In the genomic region with DNA sequence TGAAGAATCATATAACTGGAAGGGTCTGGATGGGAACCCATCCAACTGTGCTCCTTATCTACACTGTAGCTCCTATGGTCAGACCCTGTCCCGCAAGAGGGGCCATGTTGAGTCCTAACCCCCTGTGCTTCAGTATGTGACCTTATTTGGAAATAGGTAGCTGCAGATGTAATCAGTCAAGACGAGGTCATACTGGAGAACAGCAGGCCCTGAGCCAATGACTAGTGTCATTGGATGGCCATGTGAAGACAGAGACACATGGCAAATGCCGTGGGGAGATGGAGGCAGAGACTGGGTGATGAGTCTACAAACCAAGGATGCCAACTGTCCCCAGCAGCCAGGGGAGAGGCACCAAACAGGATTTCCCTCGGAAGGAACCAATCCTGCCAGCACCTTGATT, we compare ENCODE assay signal across 13 cellular contexts.
"Had no signal": no experiment of that assay in that cellular context is flagged by ENCODE, and none has a peak within 500 bp of the region (broad histone marks: within the 10 kb centered on the region; RNA-seq: fewer than 3 reads in every experiment).

No MANE protein-coding gene starts in this region.

- H3K27ac Mint-ChIP-seq: activated CD4-positive, alpha-beta T cell treated with anti-CD3 and anti-CD28 coated beads, Interleukin-2, amount 10 ng/mL, durations not matched to agents 7 days and 5 days; activated naive CD8-positive, alpha-beta T cell had no signal

- H3K9me3 Mint-ChIP-seq: activated CD4-positive, alpha-beta T cell treated with anti-CD3 and anti-CD28 coated beads, Interleukin-2, amount 10 ng/mL, durations not matched to agents 7 days and 5 days; activated T-cell treated with anti-CD3 and anti-CD28 coated beads, Interleukin-2, amount 50 U/mL, for 4 hours; naive B cell; WTC11 had no signal

- H3K9me3 ChIP-seq: right atrium auricular region, thyroid gland had no signal

- H3K4me3 Mint-ChIP-seq: activated CD4-positive, alpha-beta T cell treated with anti-CD3 and anti-CD28 coated beads, Interleukin-2, amount 10 ng/mL, durations not matched to agents 7 days and 5 days; activated naive CD8-positive, alpha-beta T cell; activated T-cell treated with anti-CD3 and anti-CD28 coated beads, Interleukin-2, amount 50 U/mL, for 4 hours; naive B cell; WTC11 had no signal

- H3K27me3 ChIP-seq: brain microvascular endothelial cell, right atrium auricular region, thyroid gland had no signal

- H3K36me3 ChIP-seq: right atrium auricular region had no signal

- H3K27ac ChIP-seq: brain microvascular endothelial cell, thyroid gland had no signal

- DNase-seq: activated CD4-positive, alpha-beta T cell treated with anti-CD3 and anti-CD28 coated beads, Interleukin-2, amount 10 ng/mL, durations not matched to agents 7 days and 5 days; activated effector memory CD4-positive, alpha-beta T cell treated with anti-CD3 and anti-CD28 coated beads, Interleukin-2, amount 50 U/mL, for 16 hours; activated T-cell treated with anti-CD3 and anti-CD28 coated beads, Interleukin-2, amount 50 U/mL, for 4 hours; amygdala; brain microvascular endothelial cell; dermis blood vessel endothelial cell; midbrain; naive B cell; small intestine; thyroid gland had no signal

- H3K36me3 Mint-ChIP-seq: WTC11 had no signal

- H3K27me3 Mint-ChIP-seq: activated CD4-positive, alpha-beta T cell treated with anti-CD3 and anti-CD28 coated beads, Interleukin-2, amount 10 ng/mL, durations not matched to agents 7 days and 5 days; activated naive CD8-positive, alpha-beta T cell; naive B cell had no signal

- ATAC-seq: WTC11 had no signal

- H3K4me1 ChIP-seq: thyroid gland had no signal

- H3K4me3 ChIP-seq: right atrium auricular region, thyroid gland had no signal

- H3K4me1 Mint-ChIP-seq: activated CD4-positive, alpha-beta T cell treated with anti-CD3 and anti-CD28 coated beads, Interleukin-2, amount 10 ng/mL, durations not matched to agents 7 days and 5 days; WTC11 had no signal
